ENCODE assay signal across 21 cellular contexts in genomic region chr7:131933890-131934289, GRCh38.
DNase-seq lines count a peak whose midpoint lies in the region; ATAC-seq, FAIRE-seq and TF ChIP-seq lines count a peak whose summit lies in the region.
"Had no signal": no experiment of that assay in that cellular context is flagged by ENCODE, and none has a peak within 500 bp of the region (broad histone marks: within the 10 kb centered on the region; RNA-seq: fewer than 3 reads in every experiment).

No MANE protein-coding gene starts in this region.

- no peaks in the 10 kb centered on the region for H3K9me3 ChIP-seq in small intestine (ENCODE audit: control insufficient read depth, low read depth)
- H3K9me3 ChIP-seq in stomach: no peaks in the 10 kb centered on the region
- H3K9me3 ChIP-seq: BLaER1 had no signal

- DNase-seq in SIG-M5 treated with dmso at 0.1 percent for 504 hours (lab: John Stamatoyannopoulos, UW; ENCODE audit: unreplicated experiment): peak; percentile 2
- no peak for DNase-seq in SIG-M5 (lab: John Stamatoyannopoulos, UW)
- peak; percentile 21 for DNase-seq in bronchial epithelial cell (ENCODE audit: low read depth)
- peak; percentile 6 to 33 for DNase-seq in foreskin keratinocyte
- peak; percentile 16 for DNase-seq in small intestine
- DNase-seq in NCI-H128 (lab: John Stamatoyannopoulos, UW; ENCODE audit: unreplicated experiment): no peak
- DNase-seq in stomach: no peak
- DNase-seq: CD8-positive, alpha-beta T cell; DMS 273 treated with DMSO at 0.1 percent for 48 hours; DND-41; EL; GM23248; HCEC 1CT; IMR-90 had no signal

- H3K4me1 ChIP-seq in foreskin keratinocyte (no peaks in the 10 kb centered on the region), small intestine (ENCODE audit: control insufficient read depth in 2 of 2, insufficient read depth in 1 of 2, low read depth in 1 of 2, low read length in 1 of 2) (no peaks in the 10 kb centered on the region), stomach (no peaks in the 10 kb centered on the region)
- H3K4me1 ChIP-seq: BLaER1 had no signal

- ATAC-seq in foreskin keratinocyte (peak; percentile 24), GM18873 (IDR thresholded peaks at IDR 0.05; ENCODE audit: low FRiP score, unreplicated experiment) (no peak)
- ATAC-seq: CD8-positive, alpha-beta T cell; GM12878 had no signal

- H3K27ac ChIP-seq in foreskin keratinocyte (no peak overlapping the region), small intestine (ENCODE audit: low read depth in 1 of 2, low read length in 1 of 2) (peak overlapping the region in 1 of 2 donors; percentile 40), stomach (no peak overlapping the region)
- H3K27ac ChIP-seq: 22Rv1, BLaER1, GM23248 had no signal

- H3K27me3 ChIP-seq in bronchial epithelial cell (ENCODE audit: control insufficient read depth, insufficient read depth, low read length): no peaks in the 10 kb centered on the region
- peaks cover 20% of the 10 kb centered on the region for H3K27me3 ChIP-seq in foreskin keratinocyte
- no peaks in the 10 kb centered on the region for H3K27me3 ChIP-seq in small intestine (ENCODE audit: control insufficient read depth in 2 of 2, insufficient read depth in 2 of 2, low read length in 2 of 2)
- H3K27me3 ChIP-seq in stomach: peaks cover 0 to 8% (median 0%) of the 10 kb centered on the region in 3 donors
- H3K27me3 ChIP-seq: BLaER1 had no signal

- no peak for TF ChIP-seq EP300 in stomach (IDR thresholded peaks at IDR 0.05)

- intact Hi-C loops in stomach (cut with DNase I; ENCODE audit: low total_unique reads): loop anchor here (10.0 kb wide), 1 partner anchor 571 kb away; no protein-coding TSS in a partner anchor

- H3K36me3 ChIP-seq in bronchial epithelial cell (ENCODE audit: control insufficient read depth, insufficient read depth, low read length) (no peaks in the 10 kb centered on the region), small intestine (ENCODE audit: control insufficient read depth in 2 of 2, insufficient read depth in 2 of 2, low read length in 2 of 2) (no peaks in the 10 kb centered on the region), stomach (no peaks in the 10 kb centered on the region)
- H3K36me3 ChIP-seq: BLaER1 had no signal

- TF ChIP-seq CTCF in bronchial epithelial cell (IDR thresholded peaks at IDR 0.05; ENCODE audit: insufficient read depth, low read length, severe bottlenecking) (no peak), foreskin keratinocyte (conservative IDR thresholded peaks at IDR 0.05) (no peak), stomach (IDR thresholded peaks at IDR 0.05) (no peak)

- peak; percentile 36 for FAIRE-seq in bronchial epithelial cell (lab: Jason Lieb, UNC)
- FAIRE-seq in small intestine (lab: Jason Lieb, UNC): no peak
- FAIRE-seq: GM12878, GM19239, H54, HTR-8/SVneo had no signal

- H3K4me3 ChIP-seq in bronchial epithelial cell (ENCODE audit: low read depth, low read length) (no peak overlapping the region), small intestine (ENCODE audit: low read depth in 1 of 2, low read length in 2 of 2) (no peak overlapping the region), stomach (no peak overlapping the region)
- H3K4me3 ChIP-seq: BLaER1, GM12878, GM23248 had no signal

- 11 to 43% (median 20%) methylated on average over 3 of the region's 3 CpGs for WGBS in small intestine, 3 donors
- 25 to 52% (median 31%) methylated on average over 3 of the region's 3 CpGs for WGBS in stomach, 5 donors

- no peak for TF ChIP-seq POLR2A in stomach (IDR thresholded peaks at IDR 0.05)

Comparison
In these comparisons a context has a peak if more than half of its experiments do, and no peak if none do; other contexts are left out.
1. DNase-seq: peak in SIG-M5 treated with dmso at 0.1 percent for 504 hours (single experiment), bronchial epithelial cell (single experiment), foreskin keratinocyte (2 of 2) and small intestine (single experiment); none in SIG-M5 (single experiment), NCI-H128 (single experiment) and stomach (single experiment).